1 cellular context compared by ENCODE assay signal in the genomic region with DNA sequence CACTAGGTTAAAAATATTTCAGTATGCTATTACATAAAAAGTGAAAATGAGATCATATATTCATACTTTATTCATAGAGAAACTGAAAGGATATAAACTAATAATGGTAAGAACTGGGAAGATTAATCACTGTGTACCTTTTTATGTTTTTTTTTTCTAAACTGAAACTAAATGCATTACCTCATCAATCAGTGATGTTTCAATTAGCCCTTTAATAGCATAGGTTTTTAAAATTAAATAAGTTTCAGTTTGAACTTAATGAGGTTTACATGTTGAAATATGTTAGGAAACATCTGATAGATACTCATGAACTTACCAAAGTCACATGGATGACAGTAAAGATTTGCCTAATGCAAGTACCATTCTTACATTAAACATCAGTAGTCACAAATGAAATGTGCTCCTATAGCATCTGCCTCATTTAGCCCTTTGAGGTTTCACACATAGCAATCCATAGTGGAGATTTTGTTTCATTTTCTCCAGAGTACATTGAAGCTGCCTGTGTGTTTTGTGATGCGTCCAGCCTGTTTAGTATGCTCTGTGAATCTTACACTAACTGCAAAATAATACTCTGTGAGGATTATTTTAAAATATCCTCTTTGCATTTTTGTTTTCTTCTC.
A peak's percentile ranks its signal among the peaks of the same experiment; 100 is the strongest.
TF ChIP-seq lines count a peak whose summit lies in the region.

No MANE protein-coding gene starts in this region.

TF ChIP-seq in HEK293, 187 proteins besides CTCF, POLR2A, EP300 and RAD21 (continued from another document):
- TF ChIP-seq, protein P1, sequence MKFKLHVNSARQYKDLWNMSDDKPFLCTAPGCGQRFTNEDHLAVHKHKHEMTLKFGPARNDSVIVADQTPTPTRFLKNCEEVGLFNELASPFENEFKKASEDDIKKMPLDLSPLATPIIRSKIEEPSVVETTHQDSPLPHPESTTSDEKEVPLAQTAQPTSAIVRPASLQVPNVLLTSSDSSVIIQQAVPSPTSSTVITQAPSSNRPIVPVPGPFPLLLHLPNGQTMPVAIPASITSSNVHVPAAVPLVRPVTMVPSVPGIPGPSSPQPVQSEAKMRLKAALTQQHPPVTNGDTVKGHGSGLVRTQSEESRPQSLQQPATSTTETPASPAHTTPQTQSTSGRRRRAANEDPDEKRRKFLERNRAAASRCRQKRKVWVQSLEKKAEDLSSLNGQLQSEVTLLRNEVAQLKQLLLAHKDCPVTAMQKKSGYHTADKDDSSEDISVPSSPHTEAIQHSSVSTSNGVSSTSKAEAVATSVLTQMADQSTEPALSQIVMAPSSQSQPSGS (tag by site-specific recombination; IDR thresholded peaks at IDR 0.05; ENCODE audit: low read depth): peak; percentile 85
- TF ChIP-seq EGR2 (tag by site-specific recombination; IDR thresholded peaks at IDR 0.05; ENCODE audit: low read depth): no peak
- no peak for TF ChIP-seq ZNF175 (tag by site-specific recombination; IDR thresholded peaks at IDR 0.05)
- TF ChIP-seq ZEB2 (tag by site-specific recombination; IDR thresholded peaks at IDR 0.05): no peak
